Comparison of ENCODE assay signal across 9 cellular contexts in genomic region chr7:24825931-24826661, GRCh38.
A peak's percentile ranks its signal among the peaks of the same experiment; 100 is the strongest.
DNase-seq lines count a peak whose midpoint lies in the region; ATAC-seq, FAIRE-seq and TF ChIP-seq lines count a peak whose summit lies in the region.
"Had no signal": no experiment of that assay in that cellular context is flagged by ENCODE, and none has a peak within 500 bp of the region (broad histone marks: within the 10 kb centered on the region; RNA-seq: fewer than 3 reads in every experiment).

No MANE protein-coding gene starts in this region.

- no peaks in the 10 kb centered on the region for H3K79me2 ChIP-seq in keratinocyte (ENCODE audit: control insufficient read depth, insufficient read depth, low read length)

- no peak for ATAC-seq in GM21786 (IDR thresholded peaks at IDR 0.05; ENCODE audit: unreplicated experiment)
- ATAC-seq in Right ventricle myocardium inferior = no peak
- ATAC-seq: Panc1 had no signal

- H3K4me1 ChIP-seq in keratinocyte (ENCODE audit: control insufficient read depth, extremely low read depth, insufficient read depth, low read length) = peaks cover 78% of the 10 kb centered on the region

- peak overlapping the region; percentile 78 for H3K9ac ChIP-seq in keratinocyte (ENCODE audit: control insufficient read depth, extremely low read depth, insufficient read depth, low read length)

- dilution Hi-C loops in keratinocyte (cut with MboI; ENCODE audit: extremely low pct_ligation_motif_present, low sequenced_read_pairs) = no loop called here

- H3K4me3 Mint-ChIP-seq in HFFc6 = peak overlapping the region; percentile 78
- peak overlapping the region; percentile 53 for H3K4me3 Mint-ChIP-seq in activated naive CD8-positive, alpha-beta T cell

- TF ChIP-seq CTCF in HFFc6 (IDR thresholded peaks at IDR 0.05) (no peak), keratinocyte (optimal IDR thresholded peaks at IDR 0.05 in 1 of 3, IDR thresholded peaks at IDR 0.05 in 1 of 3, conservative IDR thresholded peaks at IDR 0.05 in 1 of 3; ENCODE audit: extremely low read depth in 1 of 3, insufficient read depth in 2 of 3, low read length in 3 of 3) (no peak)

- DNase-seq in A172 (ENCODE audit: low spot score) (peak; percentile 94), HFFc6 (peak; percentile 41), keratinocyte (ENCODE audit: low read depth, low spot score) (no peak), NCI-H1417 (lab: John Stamatoyannopoulos, UW) (no peak), substantia nigra (lab: John Stamatoyannopoulos, UW) (no peak), Right ventricle myocardium inferior (ENCODE audit: missing footprints) (no peak)

- H3K36me3 Mint-ChIP-seq in HFFc6 (ENCODE audit: low read depth) = peaks cover 55% of the 10 kb centered on the region
- H3K36me3 Mint-ChIP-seq in activated naive CD8-positive, alpha-beta T cell = peaks cover 21% of the 10 kb centered on the region

- H3K9me1 ChIP-seq in keratinocyte (ENCODE audit: control insufficient read depth, extremely low read depth, insufficient read depth, low read length) = no peaks in the 10 kb centered on the region

- H3K4me3 ChIP-seq in keratinocyte (ENCODE audit: control insufficient read depth in 2 of 3, extremely low read depth in 1 of 3, insufficient read depth in 2 of 3, low read depth in 1 of 3, low read length in 3 of 3) = peak overlapping the region in 2 of 3 experiments; percentile 24 to 41

- intact Hi-C loops in Right ventricle myocardium inferior (cut with DNase I) = no loop called here

- peaks cover 2 to 25% of the 10 kb centered on the region in 2 experiments for H3K36me3 ChIP-seq in keratinocyte (ENCODE audit: control insufficient read depth in 2 of 2, extremely low read depth in 1 of 2, insufficient read depth in 2 of 2, low read length in 2 of 2)

- H3K27me3 Mint-ChIP-seq in HFFc6 (ENCODE audit: insufficient read depth) = peaks cover 1% of the 10 kb centered on the region; the same call in 1 of the 2 replicates
- H3K27me3 Mint-ChIP-seq in activated naive CD8-positive, alpha-beta T cell = no peaks in the 10 kb centered on the region

- peaks cover 91% of the 10 kb centered on the region for H3K4me1 Mint-ChIP-seq in HFFc6 (ENCODE audit: low read depth)
- H3K4me1 Mint-ChIP-seq in activated naive CD8-positive, alpha-beta T cell (ENCODE audit: low read depth) = peaks cover 59% of the 10 kb centered on the region

- peak; percentile 97 for FAIRE-seq in keratinocyte (lab: Jason Lieb, UNC)

- no peaks in the 10 kb centered on the region for H3K27me3 ChIP-seq in keratinocyte (ENCODE audit: control insufficient read depth, extremely low read depth, insufficient read depth, low read length)

- peak overlapping the region; percentile 90 for H3K4me2 ChIP-seq in keratinocyte (ENCODE audit: control insufficient read depth, extremely low read depth, insufficient read depth, low read depth, low read length)

- no peaks in the 10 kb centered on the region for H3K9me3 Mint-ChIP-seq in HFFc6
- no peaks in the 10 kb centered on the region for H3K9me3 Mint-ChIP-seq in activated naive CD8-positive, alpha-beta T cell (ENCODE audit: low read depth)

- no peak overlapping the region for H2AFZ ChIP-seq in keratinocyte (ENCODE audit: control insufficient read depth, low read length)

- peak overlapping the region; percentile 91 for H3K27ac Mint-ChIP-seq in HFFc6
- peak overlapping the region; percentile 47 for H3K27ac Mint-ChIP-seq in activated naive CD8-positive, alpha-beta T cell

- H3K27ac ChIP-seq in keratinocyte (ENCODE audit: control insufficient read depth, insufficient read depth, low read length) = peak overlapping the region; percentile 96
- no peak overlapping the region for H3K27ac ChIP-seq in substantia nigra (ENCODE audit: low read depth, low read length, poor library complexity, severe bottlenecking)

- H3K9me3 ChIP-seq in keratinocyte (ENCODE audit: control insufficient read depth, low read depth, low read length) = no peaks in the 10 kb centered on the region

- H4K20me1 ChIP-seq in keratinocyte (ENCODE audit: control insufficient read depth, extremely low read depth, insufficient read depth, low read length) = no peaks in the 10 kb centered on the region

Comparison
In these comparisons a context has a peak if more than half of its experiments do, and no peak if none do; other contexts are left out.
1. DNase-seq: peak in A172 (single experiment) and HFFc6 (single experiment); none in keratinocyte (single experiment), NCI-H1417 (0 of 3), substantia nigra (0 of 49) and Right ventricle myocardium inferior (single experiment).